1 cellular context compared by ENCODE assay signal in the genomic region with DNA sequence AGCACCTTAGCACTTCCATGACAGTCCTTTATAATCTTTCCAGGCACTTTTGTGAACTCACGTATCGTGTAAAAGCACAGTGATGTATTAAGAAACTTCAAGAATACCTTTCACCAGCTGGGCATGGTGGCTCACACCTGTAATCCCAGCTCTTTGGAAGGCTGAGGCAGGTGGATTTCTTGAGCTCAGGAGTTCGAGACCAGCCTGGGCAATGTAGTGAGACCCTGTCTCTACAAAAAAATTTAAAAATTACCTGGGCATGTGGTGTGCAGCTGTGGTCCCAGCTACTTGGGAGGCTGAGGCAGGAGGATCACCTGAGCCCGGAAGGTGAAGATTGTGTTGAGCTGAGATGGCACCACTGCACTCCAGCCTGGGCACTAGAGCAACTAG.
A peak's percentile ranks its signal among the peaks of the same experiment; 100 is the strongest.
TF ChIP-seq lines count a peak whose summit lies in the region.

No MANE protein-coding gene starts in this region.

TF ChIP-seq in GM12878, 131 proteins besides CTCF, POLR2A, EP300 and RAD21:
- TF ChIP-seq ATF7 (IDR thresholded peaks at IDR 0.05; ENCODE audit: low read depth) (peak; percentile 5; the same call in 1 of the 2 replicates), TCF3 (IDR thresholded peaks at IDR 0.05; ENCODE audit: borderline replicate concordance, insufficient read depth, low read depth, low read length) (0 out of 2 replicates have a peak, but pooled peaks have one; percentile 5)
